ENCODE assay signal across 8 cellular contexts in genomic region chr3:8970971-8971589, GRCh38. TPM values are rescaled to one million over a fixed set of nuclear protein-coding genes. Genes with fewer than 3 reads are reported as not detected.
DNase-seq lines count a peak whose midpoint lies in the region; ATAC-seq lines count a peak whose summit lies in the region.

No MANE protein-coding gene starts in this region.

- peaks cover 15% of the 10 kb centered on the region for H3K27me3 ChIP-seq in HAP-1 (ENCODE audit: low read depth)

- peaks cover 8% of the 10 kb centered on the region for H3K27me3 Mint-ChIP-seq in activated CD4-positive, alpha-beta memory T cell treated with anti-CD3 and anti-CD28 coated beads, Interleukin-2, amount 10 ng/mL, durations not matched to agents 7 days and 5 days

- H3K36me3 ChIP-seq in HAP-1 (replicated peaks), result no peaks in the 10 kb centered on the region

- H3K36me3 Mint-ChIP-seq in activated CD4-positive, alpha-beta memory T cell treated with anti-CD3 and anti-CD28 coated beads, Interleukin-2, amount 10 ng/mL, durations not matched to agents 7 days and 5 days (ENCODE audit: low read depth), result no peaks in the 10 kb centered on the region

- DNase-seq in D341Med (ENCODE audit: low spot score) (peak; percentile 69), HAP-1 (ENCODE audit: low spot score in 2 of 2) (peak; percentile 44 to 75), NCI-H460 (ENCODE audit: extremely low read depth, low read depth) (peak; percentile 46), mucosa of gallbladder (ENCODE audit: low spot score) (peak; percentile 74)
- DNase-seq in activated CD4-positive, alpha-beta memory T cell treated with anti-CD3 and anti-CD28 coated beads, Interleukin-2, amount 10 ng/mL, durations not matched to agents 7 days and 5 days, result peak; percentile 75
- peak; percentile 59 for DNase-seq in effector CD8-positive, alpha-beta T cell (lab: John Stamatoyannopoulos, UW)
- DNase-seq in stimulated activated CD8-positive, alpha-beta memory T cell treated with anti-CD3 and anti-CD28 coated beads, Interleukin-7, amount 100 ng/mL, for 1 hour (ENCODE audit: low read depth in 2 of 2), result peak; percentile 46 to 57

- no peak for ATAC-seq in HG03469 (IDR thresholded peaks at IDR 0.05; ENCODE audit: unreplicated experiment)

- H3K4me1 Mint-ChIP-seq in activated CD4-positive, alpha-beta memory T cell treated with anti-CD3 and anti-CD28 coated beads, Interleukin-2, amount 10 ng/mL, durations not matched to agents 7 days and 5 days, result peaks cover 3% of the 10 kb centered on the region

- H3K4me3 ChIP-seq in HAP-1, result no peak overlapping the region

- H3K27ac Mint-ChIP-seq in activated CD4-positive, alpha-beta memory T cell treated with anti-CD3 and anti-CD28 coated beads, Interleukin-2, amount 10 ng/mL, durations not matched to agents 7 days and 5 days, result no peak overlapping the region

- POLR2A ChIA-PET in activated CD4-positive, alpha-beta memory T cell treated with anti-CD3 and anti-CD28 coated beads, Interleukin-2, amount 10 ng/mL, durations not matched to agents 7 days and 5 days (lab: Charles Lee), result no interaction called here

- CTCF ChIA-PET in activated CD4-positive, alpha-beta memory T cell treated with anti-CD3 and anti-CD28 coated beads, Interleukin-2, amount 10 ng/mL, durations not matched to agents 7 days and 5 days (lab: Charles Lee), result interaction anchor here (0.7 to 10.1 kb wide), 8 partner anchors 79 to 531 kb away, joined by 3 to 102 read pairs (median 4); partner anchors contain the start of gene THUMPD3

- in situ Hi-C loops in HAP-1 (cut with MboI; ENCODE audit: low sequenced_read_pairs), result loop anchor here (5.0 kb wide), 2 partner anchors 96 to 331 kb away; no protein-coding TSS in a partner anchor

- no peaks in the 10 kb centered on the region for H3K9me3 Mint-ChIP-seq in activated CD4-positive, alpha-beta memory T cell treated with anti-CD3 and anti-CD28 coated beads, Interleukin-2, amount 10 ng/mL, durations not matched to agents 7 days and 5 days

- H3K4me1 ChIP-seq in HAP-1, result no peaks in the 10 kb centered on the region

- no peaks in the 10 kb centered on the region for H3K9me3 ChIP-seq in HAP-1

- H3K4me3 Mint-ChIP-seq in activated CD4-positive, alpha-beta memory T cell treated with anti-CD3 and anti-CD28 coated beads, Interleukin-2, amount 10 ng/mL, durations not matched to agents 7 days and 5 days, result no peak overlapping the region

RNA-seq across cellular contexts. Expression of gene RAD18, which starts 7.8 kb away (rescaled TPM):
- 13.6 and 20.6 TPM in 2 replicates for total RNA-seq in NCI-H460 (2014; rRNA removed; shearing (Covaris generic))
- 14.2 and 38.1 TPM in 2 replicates for polyA plus RNA-seq in NCI-H460 (2014; cell fraction: nucleus; rRNA removed)
- total RNA-seq in activated CD4-positive, alpha-beta memory T cell treated with anti-CD3 and anti-CD28 coated beads, Interleukin-2, amount 10 ng/mL, durations not matched to agents 7 days and 5 days, result 10 to 100 TPM; 28.0 to 28.6 TPM
- 8.8 TPM for total RNA-seq in mucosa of gallbladder
